In genomic region chr13:89803839-89804238, GRCh38 we compare ENCODE assay signal across 9 cellular contexts.
"Had no signal": no experiment of that assay in that cellular context is flagged by ENCODE, and none has a peak within 500 bp of the region (broad histone marks: within the 10 kb centered on the region; RNA-seq: fewer than 3 reads in every experiment).

No MANE protein-coding gene starts in this region.

- ATAC-seq: HCT116 had no signal

- H3K4me3 ChIP-seq: GM23248, HAP-1 had no signal

- H3K9ac ChIP-seq: GM23248 had no signal

- H3K36me3 ChIP-seq: HAP-1 had no signal

- H3K27ac Mint-ChIP-seq: HFFc6 had no signal

- H2AFZ ChIP-seq: GM23248 had no signal

- H3K4me1 ChIP-seq: HAP-1 had no signal

- H3K4me3 Mint-ChIP-seq: HFFc6 had no signal

- H3K9me3 ChIP-seq: HAP-1 had no signal

- DNase-seq: GM23248, GOT3, H7, HFFc6, IMR-90, KBM-7 had no signal

- H3K27ac ChIP-seq: GM23248 had no signal

- FAIRE-seq: HTR-8/SVneo had no signal
